Comparison of ENCODE assay signal across 1 cellular context in genomic region chr14:88825078-88825458, GRCh38.
TF ChIP-seq lines count a peak whose summit lies in the region.

No MANE protein-coding gene starts in this region.

TF ChIP-seq in HCT116, 20 proteins besides CTCF, POLR2A, EP300 and RAD21 (continued from another document):
- TF ChIP-seq EZH2phosphoT487 (IDR thresholded peaks at IDR 0.05; ENCODE audit: borderline replicate concordance) (no peak), EGR1 (IDR thresholded peaks at IDR 0.05; ENCODE audit: low read depth) (no peak), SP1 (IDR thresholded peaks at IDR 0.05; ENCODE audit: low read depth) (no peak), EZH2 (IDR thresholded peaks at IDR 0.05) (no peak), POLR2AphosphoS5 (IDR thresholded peaks at IDR 0.05; ENCODE audit: low read depth, low read length) (no peak), ZFX (IDR thresholded peaks at IDR 0.05) (no peak)
- TF ChIP-seq, protein P1, sequence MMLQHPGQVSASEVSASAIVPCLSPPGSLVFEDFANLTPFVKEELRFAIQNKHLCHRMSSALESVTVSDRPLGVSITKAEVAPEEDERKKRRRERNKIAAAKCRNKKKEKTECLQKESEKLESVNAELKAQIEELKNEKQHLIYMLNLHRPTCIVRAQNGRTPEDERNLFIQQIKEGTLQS (IDR thresholded peaks at IDR 0.05) = no peak
